28 cellular contexts compared by ENCODE assay signal in the genomic region with DNA sequence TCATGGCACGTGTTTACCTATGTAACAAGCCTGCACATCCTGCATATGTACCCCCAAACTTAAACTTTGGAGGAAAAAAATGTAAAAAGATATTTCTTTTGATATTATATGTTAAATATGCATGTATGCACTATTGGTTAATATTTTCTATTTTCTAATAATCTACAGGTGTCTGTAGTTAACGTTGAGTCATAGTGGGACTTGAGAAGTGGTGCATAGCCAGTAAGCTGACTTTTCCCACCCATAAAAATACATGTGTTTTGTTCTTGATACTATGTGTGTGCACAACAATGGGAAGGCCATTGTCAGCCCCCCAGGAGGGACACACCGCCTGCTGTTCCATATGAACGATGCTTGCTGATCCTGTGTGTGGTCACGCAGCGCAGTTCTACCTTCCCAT.
"Had no signal": no experiment of that assay in that cellular context is flagged by ENCODE, and none has a peak within 500 bp of the region (broad histone marks: within the 10 kb centered on the region; RNA-seq: fewer than 3 reads in every experiment).

No MANE protein-coding gene starts in this region.

- H3K4me1 Mint-ChIP-seq: mesothelial cell of epicardium, neural progenitor cell had no signal

- H3K27me3 Mint-ChIP-seq: naive B cell; natural killer cell treated with Interleukin-12 subunit alpha and Interleukin-12 subunit beta and Interleukin-15 and Interleukin-18, amount 100 ng/mL, for 72 hours had no signal

- DNase-seq: dermis blood vessel endothelial cell; effector memory CD4-positive, alpha-beta T cell; foreskin keratinocyte; heart left ventricle; left cardiac atrium; left lung; mesenchymal stem cell; mucosa of descending colon; naive B cell; ovary; posterior cingulate gyrus; psoas muscle; right cardiac atrium; sigmoid colon; stimulated activated CD4-positive, alpha-beta T cell treated with anti-CD3 and anti-CD28 coated beads, Interleukin-2, amount 100 ng/mL, for 24 hours; stimulated activated CD4-positive, alpha-beta T cell treated with anti-CD3 and anti-CD28 coated beads, Interleukin-4, amount 100 ng/mL, for 24 hours; stimulated activated naive CD4-positive, alpha-beta T cell treated with Interleukin-2 at 50 U/mL for 16 hours; stomach; thyroid gland; trophoblast cell had no signal

- H3K4me3 Mint-ChIP-seq: mesothelial cell of epicardium; naive B cell; natural killer cell treated with Interleukin-12 subunit alpha and Interleukin-12 subunit beta and Interleukin-15 and Interleukin-18, amount 100 ng/mL, for 72 hours; neural progenitor cell; stimulated activated effector memory CD8-positive, alpha-beta T cell treated with anti-CD3 and anti-CD28 coated beads, Interleukin-12 subunit alpha, Interleukin-12 subunit beta, amount 100 ng/mL, for 72 hours had no signal

- H3K9me3 ChIP-seq: esophagus muscularis mucosa, gastroesophageal sphincter, ovary, psoas muscle, sigmoid colon, thyroid gland had no signal

- H3K27me3 ChIP-seq: esophagus muscularis mucosa, foreskin keratinocyte, gastroesophageal sphincter, heart left ventricle, hepatocyte, left lung, neural progenitor cell, ovary, sigmoid colon, stomach, thyroid gland had no signal

- ATAC-seq: foreskin keratinocyte; gastroesophageal sphincter; heart left ventricle; left cardiac atrium; left lung; mucosa of descending colon; natural killer cell treated with Interleukin-12 subunit alpha and Interleukin-12 subunit beta and Interleukin-15 and Interleukin-18, amount 100 ng/mL, for 72 hours; psoas muscle; right cardiac atrium; stimulated activated effector memory CD8-positive, alpha-beta T cell treated with anti-CD3 and anti-CD28 coated beads, Interleukin-12 subunit alpha, Interleukin-12 subunit beta, amount 100 ng/mL, for 72 hours had no signal

- H3K27ac Mint-ChIP-seq: mesothelial cell of epicardium; natural killer cell treated with Interleukin-12 subunit alpha and Interleukin-12 subunit beta and Interleukin-15 and Interleukin-18, amount 100 ng/mL, for 72 hours; neural progenitor cell; stimulated activated effector memory CD8-positive, alpha-beta T cell treated with anti-CD3 and anti-CD28 coated beads, Interleukin-12 subunit alpha, Interleukin-12 subunit beta, amount 100 ng/mL, for 72 hours had no signal

- H3K4me1 ChIP-seq: foreskin keratinocyte, gastroesophageal sphincter, neural progenitor cell, sigmoid colon had no signal

- H3K27ac ChIP-seq: coronary artery, esophagus muscularis mucosa, foreskin keratinocyte, gastroesophageal sphincter, heart left ventricle, hepatocyte, left lung, neural progenitor cell, ovary, psoas muscle, sigmoid colon, stomach, thyroid gland had no signal

- H3K36me3 ChIP-seq: ovary had no signal

- H3K4me3 ChIP-seq: coronary artery, esophagus muscularis mucosa, gastroesophageal sphincter, heart left ventricle, hepatocyte, left lung, mucosa of descending colon, neural progenitor cell, ovary, psoas muscle, sigmoid colon, stomach, thyroid gland had no signal
